In genomic region chr5:83645936-83646335, GRCh38 we compare ENCODE assay signal across 33 cellular contexts.
DNase-seq lines count a peak whose midpoint lies in the region; ATAC-seq and TF ChIP-seq lines count a peak whose summit lies in the region.
"Had no signal": no experiment of that assay in that cellular context is flagged by ENCODE, and none has a peak within 500 bp of the region (broad histone marks: within the 10 kb centered on the region; RNA-seq: fewer than 3 reads in every experiment).

No MANE protein-coding gene starts in this region.

- peak; percentile 12 for DNase-seq in NCI-H460 (ENCODE audit: extremely low read depth, low read depth)
- DNase-seq in epithelial cell of esophagus (ENCODE audit: low read depth): peak; percentile 11
- peak; percentile 37 for DNase-seq in mesenchymal stem cell
- DNase-seq in mucosa of descending colon: no peak
- no peak for DNase-seq in HuH-7.5 (ENCODE audit: low spot score)
- no peak for DNase-seq in MG63
- no peak for DNase-seq in GM20000 (ENCODE audit: low spot score)
- DNase-seq: activated CD4-positive, alpha-beta memory T cell treated with anti-CD3 and anti-CD28 coated beads, Interleukin-2, amount 10 ng/mL, durations not matched to agents 7 days and 5 days; activated CD8-positive, alpha-beta memory T cell treated with anti-CD3 and anti-CD28 coated beads, Interleukin-2, amount 50 U/mL, for 4 hours; activated naive CD4-positive, alpha-beta T cell treated with anti-CD3 and anti-CD28 coated beads, Interleukin-2, amount 10 ng/mL, durations not matched to agents 7 days and 5 days; amniotic stem cell; BE2C; effector memory CD8-positive, alpha-beta T cell; H9; hypothalamus; Karpas-422; mammary epithelial cell; NCI-H146; NCI-H345; NCI-H748 treated with DMSO at 0.1 percent for 48 hours; nephron progenitor cell; pancreas; SJCRH30; spleen; stimulated activated CD4-positive, alpha-beta T cell treated with anti-CD3 and anti-CD28 coated beads, Interleukin-2, amount 100 ng/mL, for 24 hours; stimulated activated naive CD8-positive, alpha-beta T cell treated with anti-CD3 and anti-CD28 coated beads, Interleukin-15, Interleukin-2, amounts not matched to agents 100 U/mL and 50 U/mL, for 24 hours; SW 1271; testis had no signal

- no peak overlapping the region for H3K4me2 ChIP-seq in mesenchymal stem cell (ENCODE audit: low read length, poor library complexity, severe bottlenecking)

- H3K79me1 ChIP-seq in mesenchymal stem cell (replicated peaks; ENCODE audit: low read length, poor library complexity, severe bottlenecking): no peaks in the 10 kb centered on the region

- no peak overlapping the region for H2BK120ac ChIP-seq in mesenchymal stem cell (ENCODE audit: low read depth, low read length)

- H3K27me3 ChIP-seq in ACC112 (ENCODE audit: insufficient read depth, low read length): no peaks in the 10 kb centered on the region
- H3K27me3 ChIP-seq in mesenchymal stem cell (ENCODE audit: control insufficient read depth in 1 of 2, insufficient read depth in 1 of 2, low read length in 2 of 2): no peaks in the 10 kb centered on the region
- H3K27me3 ChIP-seq in MG63: no peaks in the 10 kb centered on the region
- H3K27me3 ChIP-seq: pancreas, SJCRH30, spleen, testis had no signal

- no peak overlapping the region for H3K4ac ChIP-seq in mesenchymal stem cell (ENCODE audit: low read depth in 1 of 2, low read length in 2 of 2)

- intact Hi-C loops in mucosa of descending colon (cut with DNase I, micrococcal nuclease): no loop called here

- H2BK5ac ChIP-seq in mesenchymal stem cell (ENCODE audit: low read depth, low read length, poor library complexity, severe bottlenecking): no peak overlapping the region

- H3K23ac ChIP-seq in mesenchymal stem cell (ENCODE audit: low read length in 2 of 2): no peak overlapping the region

- no peaks in the 10 kb centered on the region for H3K9me3 ChIP-seq in mesenchymal stem cell (ENCODE audit: control insufficient read depth, low read length)
- no peaks in the 10 kb centered on the region for H3K9me3 ChIP-seq in mucosa of descending colon
- H3K9me3 ChIP-seq in MG63: no peaks in the 10 kb centered on the region
- H3K9me3 ChIP-seq: BE2C, pancreas, SJCRH30, spleen, testis had no signal

- no peak overlapping the region for H3K14ac ChIP-seq in mesenchymal stem cell (ENCODE audit: low read length in 2 of 2)

- H3K18ac ChIP-seq in mesenchymal stem cell (ENCODE audit: low read depth in 1 of 2, low read length in 2 of 2): no peak overlapping the region

- H4K8ac ChIP-seq in mesenchymal stem cell (ENCODE audit: low read length): no peak overlapping the region

- TF ChIP-seq CTCF in epithelial cell of esophagus (IDR thresholded peaks at IDR 0.05; ENCODE audit: insufficient read depth, low read depth, low read length, missing control alignments): no peak
- no peak for TF ChIP-seq CTCF in mucosa of descending colon (IDR thresholded peaks at IDR 0.05)
- no peak for TF ChIP-seq CTCF in GM20000 (IDR thresholded peaks at IDR 0.05; ENCODE audit: extremely low read depth, missing control alignments)

- H3K79me2 ChIP-seq in ACC112 (ENCODE audit: control insufficient read depth, insufficient read depth, low read length, unreplicated experiment): no peaks in the 10 kb centered on the region

- H4K91ac ChIP-seq in mesenchymal stem cell (ENCODE audit: low read length): no peak overlapping the region

- H2AK5ac ChIP-seq in mesenchymal stem cell (ENCODE audit: low read length, severe bottlenecking): no peak overlapping the region

- no peaks in the 10 kb centered on the region for H3K36me3 ChIP-seq in ACC112 (ENCODE audit: insufficient read depth, low read length)
- H3K36me3 ChIP-seq in mesenchymal stem cell (ENCODE audit: control insufficient read depth in 1 of 2, insufficient read depth in 2 of 2, low read depth in 1 of 2, low read length in 2 of 2): no peaks in the 10 kb centered on the region
- H3K36me3 ChIP-seq in mucosa of descending colon (ENCODE audit: low read depth): no peaks in the 10 kb centered on the region
- no peaks in the 10 kb centered on the region for H3K36me3 ChIP-seq in MG63
- H3K36me3 ChIP-seq: BE2C, pancreas, SJCRH30, spleen had no signal

- no peak overlapping the region for H2BK15ac ChIP-seq in mesenchymal stem cell (ENCODE audit: low read depth, poor library complexity, severe bottlenecking)

- no peak for ATAC-seq in mucosa of descending colon
- ATAC-seq: effector memory CD8-positive, alpha-beta T cell; esophagus mucosa; GM12878; pancreas; stimulated activated naive CD8-positive, alpha-beta T cell treated with anti-CD3 and anti-CD28 coated beads, Interleukin-15, Interleukin-2, amounts not matched to agents 100 U/mL and 50 U/mL, for 24 hours had no signal

- no peak overlapping the region for H3K4me3 ChIP-seq in ACC112 (ENCODE audit: low read depth, low read length)
- H3K4me3 ChIP-seq in epithelial cell of esophagus (ENCODE audit: low read length): no peak overlapping the region
- H3K4me3 ChIP-seq in mesenchymal stem cell (ENCODE audit: insufficient read depth in 1 of 2, low read depth in 1 of 2, low read length in 2 of 2): no peak overlapping the region
- H3K4me3 ChIP-seq in mucosa of descending colon: no peak overlapping the region
- no peak overlapping the region for H3K4me3 ChIP-seq in MG63
- H3K4me3 ChIP-seq: coronary artery, GM12878, pancreas, SJCRH30, spleen, testis had no signal

- H2AFZ ChIP-seq in ACC112 (ENCODE audit: low read length, unreplicated experiment): peak overlapping the region; percentile 12
- H2AFZ ChIP-seq in mesenchymal stem cell (ENCODE audit: low read depth, low read length): no peak overlapping the region

- 80% methylated on average over 1 of the region's 1 CpG for WGBS in mesenchymal stem cell

- H2BK12ac ChIP-seq in mesenchymal stem cell (ENCODE audit: low read length in 2 of 2): no peak overlapping the region

- H3K4me1 ChIP-seq in ACC112 (ENCODE audit: control insufficient read depth, insufficient read depth, low read length, unreplicated experiment) (no peaks in the 10 kb centered on the region), mesenchymal stem cell (ENCODE audit: control insufficient read depth, insufficient read depth, low read depth, low read length) (peaks cover 2% of the 10 kb centered on the region), mucosa of descending colon (ENCODE audit: low read depth) (no peaks in the 10 kb centered on the region)
- H3K4me1 ChIP-seq: BE2C, pancreas, SJCRH30, spleen, testis had no signal

- H3K27ac ChIP-seq in ACC112 (ENCODE audit: low read depth, low read length) (no peak overlapping the region), mesenchymal stem cell (ENCODE audit: low read length, poor library complexity, severe bottlenecking) (no peak overlapping the region)
- H3K27ac ChIP-seq: coronary artery, HL-60, pancreas, SJCRH30, spleen, testis had no signal

- no peak overlapping the region for H3K9ac ChIP-seq in mesenchymal stem cell (ENCODE audit: low read length)

Comparison
In these comparisons a context has a peak if more than half of its experiments do, and no peak if none do; other contexts are left out.
1. DNase-seq: peak in NCI-H460 (single experiment), epithelial cell of esophagus (single experiment) and mesenchymal stem cell (single experiment); none in mucosa of descending colon (0 of 3), HuH-7.5 (single experiment), MG63 (single experiment) and GM20000 (single experiment).